In genomic region chr18:5556317-5556974, GRCh38 we compare ENCODE assay signal across 1 cellular context.
TF ChIP-seq lines count a peak whose summit lies in the region.

No MANE protein-coding gene starts in this region.

TF ChIP-seq in HepG2, 621 proteins besides CTCF, POLR2A, EP300 and RAD21 (continues in another document):
- TF ChIP-seq KLF12 (CRISPR knock-in tag; IDR thresholded peaks at IDR 0.05; ENCODE audit: borderline replicate concordance): no peak
- no peak for TF ChIP-seq ZBTB39 (CRISPR knock-in tag; IDR thresholded peaks at IDR 0.05)
- TF ChIP-seq ZNF275 (CRISPR knock-in tag; IDR thresholded peaks at IDR 0.05; ENCODE audit: borderline replicate concordance): no peak
- TF ChIP-seq ZKSCAN8 (CRISPR knock-in tag; IDR thresholded peaks at IDR 0.05; ENCODE audit: borderline replicate concordance): no peak
- TF ChIP-seq ZNF350 (CRISPR knock-in tag; IDR thresholded peaks at IDR 0.05; ENCODE audit: borderline replicate concordance, low read depth): no peak
- no peak for TF ChIP-seq ATF7-NPFF (CRISPR knock-in tag; IDR thresholded peaks at IDR 0.05; ENCODE audit: low read depth)
- no peak for TF ChIP-seq ZBTB7B (CRISPR knock-in tag; IDR thresholded peaks at IDR 0.05)
- no peak for TF ChIP-seq THAP8 (CRISPR knock-in tag; IDR thresholded peaks at IDR 0.05; ENCODE audit: borderline replicate concordance)
- no peak for TF ChIP-seq ZNF256 (CRISPR knock-in tag; conservative IDR thresholded peaks at IDR 0.05)
- no peak for TF ChIP-seq ZSCAN25 (CRISPR knock-in tag; IDR thresholded peaks at IDR 0.05)
- no peak for TF ChIP-seq SRSF4 (IDR thresholded peaks at IDR 0.05; ENCODE audit: low read depth, low read length, poor library complexity, severe bottlenecking)
- peak; percentile 43 for TF ChIP-seq HNF4A (CRISPR knock-in tag; IDR thresholded peaks at IDR 0.05)
- TF ChIP-seq RFX1 (IDR thresholded peaks at IDR 0.05): no peak
- no peak for TF ChIP-seq ZNF530 (CRISPR knock-in tag; IDR thresholded peaks at IDR 0.05; ENCODE audit: low read depth)
- TF ChIP-seq ZNF281 (CRISPR knock-in tag; IDR thresholded peaks at IDR 0.05; ENCODE audit: borderline replicate concordance): no peak
- no peak for TF ChIP-seq HOXA7 (CRISPR knock-in tag; IDR thresholded peaks at IDR 0.05)
- TF ChIP-seq, protein P1, sequence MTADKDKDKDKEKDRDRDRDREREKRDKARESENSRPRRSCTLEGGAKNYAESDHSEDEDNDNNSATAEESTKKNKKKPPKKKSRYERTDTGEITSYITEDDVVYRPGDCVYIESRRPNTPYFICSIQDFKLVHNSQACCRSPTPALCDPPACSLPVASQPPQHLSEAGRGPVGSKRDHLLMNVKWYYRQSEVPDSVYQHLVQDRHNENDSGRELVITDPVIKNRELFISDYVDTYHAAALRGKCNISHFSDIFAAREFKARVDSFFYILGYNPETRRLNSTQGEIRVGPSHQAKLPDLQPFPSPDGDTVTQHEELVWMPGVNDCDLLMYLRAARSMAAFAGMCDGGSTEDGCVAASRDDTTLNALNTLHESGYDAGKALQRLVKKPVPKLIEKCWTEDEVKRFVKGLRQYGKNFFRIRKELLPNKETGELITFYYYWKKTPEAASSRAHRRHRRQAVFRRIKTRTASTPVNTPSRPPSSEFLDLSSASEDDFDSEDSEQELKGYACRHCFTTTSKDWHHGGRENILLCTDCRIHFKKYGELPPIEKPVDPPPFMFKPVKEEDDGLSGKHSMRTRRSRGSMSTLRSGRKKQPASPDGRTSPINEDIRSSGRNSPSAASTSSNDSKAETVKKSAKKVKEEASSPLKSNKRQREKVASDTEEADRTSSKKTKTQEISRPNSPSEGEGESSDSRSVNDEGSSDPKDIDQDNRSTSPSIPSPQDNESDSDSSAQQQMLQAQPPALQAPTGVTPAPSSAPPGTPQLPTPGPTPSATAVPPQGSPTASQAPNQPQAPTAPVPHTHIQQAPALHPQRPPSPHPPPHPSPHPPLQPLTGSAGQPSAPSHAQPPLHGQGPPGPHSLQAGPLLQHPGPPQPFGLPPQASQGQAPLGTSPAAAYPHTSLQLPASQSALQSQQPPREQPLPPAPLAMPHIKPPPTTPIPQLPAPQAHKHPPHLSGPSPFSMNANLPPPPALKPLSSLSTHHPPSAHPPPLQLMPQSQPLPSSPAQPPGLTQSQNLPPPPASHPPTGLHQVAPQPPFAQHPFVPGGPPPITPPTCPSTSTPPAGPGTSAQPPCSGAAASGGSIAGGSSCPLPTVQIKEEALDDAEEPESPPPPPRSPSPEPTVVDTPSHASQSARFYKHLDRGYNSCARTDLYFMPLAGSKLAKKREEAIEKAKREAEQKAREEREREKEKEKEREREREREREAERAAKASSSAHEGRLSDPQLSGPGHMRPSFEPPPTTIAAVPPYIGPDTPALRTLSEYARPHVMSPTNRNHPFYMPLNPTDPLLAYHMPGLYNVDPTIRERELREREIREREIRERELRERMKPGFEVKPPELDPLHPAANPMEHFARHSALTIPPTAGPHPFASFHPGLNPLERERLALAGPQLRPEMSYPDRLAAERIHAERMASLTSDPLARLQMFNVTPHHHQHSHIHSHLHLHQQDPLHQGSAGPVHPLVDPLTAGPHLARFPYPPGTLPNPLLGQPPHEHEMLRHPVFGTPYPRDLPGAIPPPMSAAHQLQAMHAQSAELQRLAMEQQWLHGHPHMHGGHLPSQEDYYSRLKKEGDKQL (CRISPR knock-in tag; IDR thresholded peaks at IDR 0.05; ENCODE audit: low read depth): no peak
- TF ChIP-seq HNF1B (CRISPR knock-in tag; IDR thresholded peaks at IDR 0.05): no peak
- TF ChIP-seq ARNT (IDR thresholded peaks at IDR 0.05): no peak
- no peak for TF ChIP-seq BATF2 (CRISPR knock-in tag; IDR thresholded peaks at IDR 0.05)
- TF ChIP-seq JUN (CRISPR knock-in tag; IDR thresholded peaks at IDR 0.05): no peak
- no peak for TF ChIP-seq SOX6 (IDR thresholded peaks at IDR 0.05)
- TF ChIP-seq SOX6 (CRISPR knock-in tag; IDR thresholded peaks at IDR 0.05): peak; percentile 21; the same call in 1 of the 2 replicates
- TF ChIP-seq HOXA3 (CRISPR knock-in tag; IDR thresholded peaks at IDR 0.05): 0 out of 2 replicates have a peak, but pooled peaks have one; percentile 22
- 0 out of 2 replicates have a peak, but pooled peaks have one; percentile 46 for TF ChIP-seq CEBPG (CRISPR knock-in tag; IDR thresholded peaks at IDR 0.05)
- TF ChIP-seq PLSCR1 (CRISPR knock-in tag; IDR thresholded peaks at IDR 0.05; ENCODE audit: borderline replicate concordance): no peak
- TF ChIP-seq ISL2 (CRISPR knock-in tag; IDR thresholded peaks at IDR 0.05): 0 out of 2 replicates have a peak, but pooled peaks have one; percentile 27
- no peak for TF ChIP-seq TBX3 (IDR thresholded peaks at IDR 0.05; ENCODE audit: borderline replicate concordance)
- no peak for TF ChIP-seq SUZ12 (IDR thresholded peaks at IDR 0.05; ENCODE audit: low read depth, low read length)
- TF ChIP-seq RBM22 (optimal IDR thresholded peaks at IDR 0.05; ENCODE audit: low read length): no peak
- no peak for TF ChIP-seq SPEN (CRISPR knock-in tag; IDR thresholded peaks at IDR 0.05; ENCODE audit: low read depth)
- TF ChIP-seq SMARCE1 (IDR thresholded peaks at IDR 0.05; ENCODE audit: borderline replicate concordance): no peak
- TF ChIP-seq, protein P2, sequence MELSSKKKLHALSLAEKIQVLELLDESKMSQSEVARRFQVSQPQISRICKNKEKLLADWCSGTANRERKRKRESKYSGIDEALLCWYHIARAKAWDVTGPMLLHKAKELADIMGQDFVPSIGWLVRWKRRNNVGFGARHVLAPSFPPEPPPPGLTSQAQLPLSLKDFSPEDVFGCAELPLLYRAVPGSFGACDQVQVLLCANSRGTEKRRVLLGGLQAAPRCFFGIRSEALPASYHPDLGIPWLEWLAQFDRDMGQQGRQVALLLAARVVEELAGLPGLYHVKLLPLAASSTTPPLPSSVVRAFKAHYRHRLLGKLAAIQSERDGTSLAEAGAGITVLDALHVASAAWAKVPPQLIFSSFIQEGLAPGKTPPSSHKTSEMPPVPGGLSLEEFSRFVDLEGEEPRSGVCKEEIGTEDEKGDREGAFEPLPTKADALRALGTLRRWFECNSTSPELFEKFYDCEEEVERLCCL (CRISPR knock-in tag; IDR thresholded peaks at IDR 0.05; ENCODE audit: borderline replicate concordance): no peak
- no peak for TF ChIP-seq RFXAP (CRISPR knock-in tag; IDR thresholded peaks at IDR 0.05; ENCODE audit: borderline replicate concordance)
- no peak for TF ChIP-seq ZNF564 (CRISPR knock-in tag; IDR thresholded peaks at IDR 0.05)
- TF ChIP-seq, protein P3, sequence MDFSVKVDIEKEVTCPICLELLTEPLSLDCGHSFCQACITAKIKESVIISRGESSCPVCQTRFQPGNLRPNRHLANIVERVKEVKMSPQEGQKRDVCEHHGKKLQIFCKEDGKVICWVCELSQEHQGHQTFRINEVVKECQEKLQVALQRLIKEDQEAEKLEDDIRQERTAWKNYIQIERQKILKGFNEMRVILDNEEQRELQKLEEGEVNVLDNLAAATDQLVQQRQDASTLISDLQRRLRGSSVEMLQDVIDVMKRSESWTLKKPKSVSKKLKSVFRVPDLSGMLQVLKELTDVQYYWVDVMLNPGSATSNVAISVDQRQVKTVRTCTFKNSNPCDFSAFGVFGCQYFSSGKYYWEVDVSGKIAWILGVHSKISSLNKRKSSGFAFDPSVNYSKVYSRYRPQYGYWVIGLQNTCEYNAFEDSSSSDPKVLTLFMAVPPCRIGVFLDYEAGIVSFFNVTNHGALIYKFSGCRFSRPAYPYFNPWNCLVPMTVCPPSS (IDR thresholded peaks at IDR 0.05): no peak
- TF ChIP-seq ZNF816 (CRISPR knock-in tag; IDR thresholded peaks at IDR 0.05; ENCODE audit: borderline replicate concordance): no peak
- peak; percentile 43; the same call in 1 of the 2 replicates for TF ChIP-seq SP5 (CRISPR knock-in tag; IDR thresholded peaks at IDR 0.05; ENCODE audit: borderline replicate concordance, low read depth)
- peak; percentile 30; the same call in 1 of the 2 replicates for TF ChIP-seq NR2F6 (IDR thresholded peaks at IDR 0.05)
- TF ChIP-seq NR2F6 (CRISPR knock-in tag; IDR thresholded peaks at IDR 0.05): no peak
- peak; percentile 16 for TF ChIP-seq YY1 (IDR thresholded peaks at IDR 0.05; ENCODE audit: insufficient read depth, insufficient replicate concordance, low read depth, low read length)
- no peak for TF ChIP-seq ZNF34 (CRISPR knock-in tag; IDR thresholded peaks at IDR 0.05; ENCODE audit: borderline replicate concordance)
- TF ChIP-seq, protein P4, sequence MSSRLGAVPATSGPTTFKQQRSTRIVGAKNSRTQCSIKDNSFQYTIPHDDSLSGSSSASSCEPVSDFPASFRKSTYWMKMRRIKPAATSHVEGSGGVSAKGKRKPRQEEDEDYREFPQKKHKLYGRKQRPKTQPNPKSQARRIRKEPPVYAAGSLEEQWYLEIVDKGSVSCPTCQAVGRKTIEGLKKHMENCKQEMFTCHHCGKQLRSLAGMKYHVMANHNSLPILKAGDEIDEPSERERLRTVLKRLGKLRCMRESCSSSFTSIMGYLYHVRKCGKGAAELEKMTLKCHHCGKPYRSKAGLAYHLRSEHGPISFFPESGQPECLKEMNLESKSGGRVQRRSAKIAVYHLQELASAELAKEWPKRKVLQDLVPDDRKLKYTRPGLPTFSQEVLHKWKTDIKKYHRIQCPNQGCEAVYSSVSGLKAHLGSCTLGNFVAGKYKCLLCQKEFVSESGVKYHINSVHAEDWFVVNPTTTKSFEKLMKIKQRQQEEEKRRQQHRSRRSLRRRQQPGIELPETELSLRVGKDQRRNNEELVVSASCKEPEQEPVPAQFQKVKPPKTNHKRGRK (CRISPR knock-in tag; IDR thresholded peaks at IDR 0.05): no peak
- no peak for TF ChIP-seq ZFY (CRISPR knock-in tag; IDR thresholded peaks at IDR 0.05)
